8 cellular contexts compared by ENCODE assay signal in genomic region chr6:143575440-143575839, GRCh38.
A peak's percentile ranks its signal among the peaks of the same experiment; 100 is the strongest.
DNase-seq lines count a peak whose midpoint lies in the region; ATAC-seq, FAIRE-seq and TF ChIP-seq lines count a peak whose summit lies in the region.

No MANE protein-coding gene starts in this region.

- H3K36me3 ChIP-seq in mesendoderm (ENCODE audit: control insufficient read depth, insufficient read depth, low read length) (no peaks in the 10 kb centered on the region), testis (ENCODE audit: low read depth, missing control alignments) (no peaks in the 10 kb centered on the region)

- no peak overlapping the region for H3K18ac ChIP-seq in mesendoderm (ENCODE audit: low read length)

- no peaks in the 10 kb centered on the region for H3K9me3 ChIP-seq in testis

- intact Hi-C loops in testis (cut with DNase I; ENCODE audit: low total_unique reads), result no loop called here

- FAIRE-seq in endometrium (lab: Jason Lieb, UNC), result peak; percentile 94

- no peak overlapping the region for H3K27ac ChIP-seq in mesendoderm (ENCODE audit: low read depth, low read length)
- H3K27ac ChIP-seq in testis, result peak overlapping the region in 1 of 2 donors; percentile 47

- H3K4me2 ChIP-seq in mesendoderm (ENCODE audit: low read length), result no peak overlapping the region

- no peak overlapping the region for H3K23ac ChIP-seq in mesendoderm (ENCODE audit: low read length)

- no peak overlapping the region for H2BK15ac ChIP-seq in mesendoderm (replicated peaks; ENCODE audit: low read depth)

- DNase-seq in COLO668 (lab: John Stamatoyannopoulos, UW; ENCODE audit: unreplicated experiment), result peak; percentile 14
- peak; percentile 45 for DNase-seq in NCI-H226
- peak; percentile 80 for DNase-seq in mesendoderm
- DNase-seq in testis, result peak; percentile 75

- no peaks in the 10 kb centered on the region for H3K4me1 ChIP-seq in mesendoderm (ENCODE audit: control insufficient read depth, low read depth, low read length)
- no peaks in the 10 kb centered on the region for H3K4me1 ChIP-seq in testis

- TF ChIP-seq POLR2A in testis (IDR thresholded peaks at IDR 0.05), result no peak

- H3K27me3 ChIP-seq in mesendoderm (ENCODE audit: insufficient read depth, low read length, poor library complexity) (no peaks in the 10 kb centered on the region), testis (no peaks in the 10 kb centered on the region)

- H3K4me3 ChIP-seq in WI38 (ENCODE audit: low read depth, low read length) (no peak overlapping the region), mesendoderm (ENCODE audit: low read length) (no peak overlapping the region), testis (no peak overlapping the region)

- H3K9ac ChIP-seq in mesendoderm (ENCODE audit: low read length), result no peak overlapping the region

- H2AK5ac ChIP-seq in mesendoderm (ENCODE audit: low read length), result no peak overlapping the region

- no peak overlapping the region for H4K8ac ChIP-seq in mesendoderm (ENCODE audit: low read depth, low read length)

- no peaks in the 10 kb centered on the region for H3K79me1 ChIP-seq in mesendoderm (ENCODE audit: low read length)

- ATAC-seq in GM19023 (IDR thresholded peaks at IDR 0.05; ENCODE audit: unreplicated experiment) (peak; percentile 87), HG03378 (IDR thresholded peaks at IDR 0.05; ENCODE audit: unreplicated experiment) (peak; percentile 92)

- no peak overlapping the region for H4K5ac ChIP-seq in mesendoderm (ENCODE audit: low read length)

- no peak overlapping the region for H3K56ac ChIP-seq in mesendoderm (ENCODE audit: low read length)

- TF ChIP-seq CTCF in WI38 (IDR thresholded peaks at IDR 0.05; ENCODE audit: low read depth, low read length) (peak; percentile 82), testis (IDR thresholded peaks at IDR 0.05) (peak; percentile 84 to 96 (median 85))

- H3K4ac ChIP-seq in mesendoderm (ENCODE audit: low read depth, low read length), result no peak overlapping the region

- no peak overlapping the region for H2BK5ac ChIP-seq in mesendoderm (ENCODE audit: low read length)

- no CpG with 5 or more reads among the region's 5 CpGs for WGBS in mesendoderm (ENCODE audit: extremely low coverage, insufficient coverage, low lambda C conversion rate)
- 16 to 17% methylated on average over 5 of the region's 5 CpGs for WGBS in testis, 2 donors

- no peaks in the 10 kb centered on the region for H3K79me2 ChIP-seq in mesendoderm (ENCODE audit: control insufficient read depth, insufficient read depth, low read length)

- no peak overlapping the region for H2BK120ac ChIP-seq in mesendoderm (ENCODE audit: low read depth, low read length)

Comparison
In these comparisons a context has a peak if more than half of its experiments do, and no peak if none do; other contexts are left out.
1. DNase-seq: peak in every context shown above with its lines; median percentile 80 in mesendoderm; 75 in testis; 45 in NCI-H226; 14 in COLO668.